In the genomic region with DNA sequence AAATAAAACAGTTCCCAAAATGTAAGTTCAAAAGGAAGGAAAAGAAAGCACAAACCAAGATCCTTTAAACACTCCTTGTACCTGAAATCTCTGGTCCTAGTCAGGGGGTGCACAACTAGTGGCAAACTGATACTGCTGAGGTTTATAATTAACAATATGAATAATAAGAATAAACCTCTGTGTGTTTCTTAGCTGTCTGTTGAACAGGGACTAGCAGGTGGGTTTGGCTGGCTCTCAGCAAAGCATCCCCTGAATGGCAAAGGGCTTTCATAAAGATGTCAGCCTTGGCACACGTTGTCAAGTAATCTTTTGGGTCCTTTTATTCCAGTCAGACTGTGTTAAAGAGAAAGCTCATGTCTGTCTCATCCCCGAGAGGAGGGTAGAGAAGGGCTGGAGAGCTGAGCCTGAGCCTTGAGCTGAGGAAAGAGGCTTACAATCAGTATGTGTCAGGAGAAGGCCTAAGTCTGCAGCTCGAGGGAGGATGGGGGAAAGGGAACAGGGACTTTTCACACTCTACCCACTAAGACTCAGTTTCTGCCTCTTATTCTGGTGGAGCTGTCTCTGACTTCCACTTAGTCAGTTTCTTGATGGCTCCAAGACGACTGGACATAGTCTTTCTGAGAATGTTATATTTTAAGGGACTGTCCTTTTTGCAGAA, we compare ENCODE assay signal across 26 cellular contexts.
DNase-seq lines count a peak whose midpoint lies in the region; ATAC-seq and TF ChIP-seq lines count a peak whose summit lies in the region.
"Had no signal": no experiment of that assay in that cellular context is flagged by ENCODE, and none has a peak within 500 bp of the region (broad histone marks: within the 10 kb centered on the region; RNA-seq: fewer than 3 reads in every experiment).

No MANE protein-coding gene starts in this region.

- H3K4me1 Mint-ChIP-seq in activated naive CD8-positive, alpha-beta T cell treated with anti-CD3 and anti-CD28 coated beads for 36 hours, result peaks cover 34% of the 10 kb centered on the region
- peaks cover 33% of the 10 kb centered on the region for H3K4me1 Mint-ChIP-seq in activated naive CD8-positive, alpha-beta T cell treated with anti-CD3 and anti-CD28 coated beads, Interleukin-2, amount 50 U/mL, for 24 hours
- peaks cover 47% of the 10 kb centered on the region for H3K4me1 Mint-ChIP-seq in central memory CD8-positive, alpha-beta T cell
- peaks cover 58% of the 10 kb centered on the region for H3K4me1 Mint-ChIP-seq in HFFc6 (ENCODE audit: low read depth)
- peaks cover 3 to 30% (median 7%) of the 10 kb centered on the region in 7 donors for H3K4me1 Mint-ChIP-seq in naive thymus-derived CD4-positive, alpha-beta T cell

- H3K4me3 ChIP-seq in naive thymus-derived CD4-positive, alpha-beta T cell (ENCODE audit: low read length), result no peak overlapping the region
- H3K4me3 ChIP-seq: BLaER1, ovary had no signal

- H3K36me3 ChIP-seq in naive thymus-derived CD4-positive, alpha-beta T cell (ENCODE audit: control insufficient read depth in 2 of 3, insufficient read depth in 3 of 3, low read length in 3 of 3), result no peaks in the 10 kb centered on the region
- H3K36me3 ChIP-seq: BLaER1, ovary had no signal

- peaks cover 6% of the 10 kb centered on the region for H3K9me3 Mint-ChIP-seq in activated naive CD8-positive, alpha-beta T cell treated with anti-CD3 and anti-CD28 coated beads for 36 hours
- H3K9me3 Mint-ChIP-seq in activated naive CD8-positive, alpha-beta T cell treated with anti-CD3 and anti-CD28 coated beads, Interleukin-2, amount 50 U/mL, for 24 hours, result no peaks in the 10 kb centered on the region
- no peaks in the 10 kb centered on the region for H3K9me3 Mint-ChIP-seq in central memory CD8-positive, alpha-beta T cell
- no peaks in the 10 kb centered on the region for H3K9me3 Mint-ChIP-seq in HFFc6
- H3K9me3 Mint-ChIP-seq in naive thymus-derived CD4-positive, alpha-beta T cell, result no peaks in the 10 kb centered on the region
- H3K9me3 Mint-ChIP-seq: activated naive CD4-positive, alpha-beta T cell treated with anti-CD3 and anti-CD28 coated beads, Interleukin-2, amount 10 ng/mL, durations not matched to agents 7 days and 5 days; activated T-cell treated with anti-CD3 and anti-CD28 coated beads, Interleukin-2, amount 50 U/mL, for 4 hours; naive B cell had no signal

- no peak overlapping the region for H3K27ac ChIP-seq in naive thymus-derived CD4-positive, alpha-beta T cell (ENCODE audit: low read depth, low read length)
- H3K27ac ChIP-seq: BLaER1, ovary had no signal

- H3K4me1 ChIP-seq in naive thymus-derived CD4-positive, alpha-beta T cell (ENCODE audit: control insufficient read depth in 2 of 2, insufficient read depth in 2 of 2, low read length in 2 of 2), result no peaks in the 10 kb centered on the region
- H3K4me1 ChIP-seq: BLaER1, Caco-2 had no signal

- ATAC-seq in activated naive CD8-positive, alpha-beta T cell treated with anti-CD3 and anti-CD28 coated beads, Interleukin-2, amount 50 U/mL, for 24 hours, result no peak
- ATAC-seq in HG02798 (IDR thresholded peaks at IDR 0.05; ENCODE audit: poor library complexity, unreplicated experiment), result peak; percentile 58
- no peak for ATAC-seq in central memory CD8-positive, alpha-beta T cell (replicated peaks; ENCODE audit: extremely low read depth, poor library complexity, severe bottlenecking)
- ATAC-seq in naive thymus-derived CD4-positive, alpha-beta T cell, result no peak
- ATAC-seq: activated T-cell treated with anti-CD3 and anti-CD28 coated beads, Interleukin-2, amount 50 U/mL, for 4 hours; right cardiac atrium had no signal

- H3K9me3 ChIP-seq in naive thymus-derived CD4-positive, alpha-beta T cell (ENCODE audit: control insufficient read depth in 2 of 3, low read length in 3 of 3), result no peaks in the 10 kb centered on the region
- H3K9me3 ChIP-seq: BLaER1, Caco-2, ovary had no signal

- POLR2A ChIA-PET in naive thymus-derived CD4-positive, alpha-beta T cell (lab: Charles Lee), result no interaction called here

- peak overlapping the region; percentile 39 for H3K27ac Mint-ChIP-seq in activated naive CD8-positive, alpha-beta T cell treated with anti-CD3 and anti-CD28 coated beads for 36 hours
- no peak overlapping the region for H3K27ac Mint-ChIP-seq in activated naive CD8-positive, alpha-beta T cell treated with anti-CD3 and anti-CD28 coated beads, Interleukin-2, amount 50 U/mL, for 24 hours
- H3K27ac Mint-ChIP-seq in central memory CD8-positive, alpha-beta T cell (ENCODE audit: low read depth), result peak overlapping the region; percentile 47
- H3K27ac Mint-ChIP-seq in HFFc6, result no peak overlapping the region
- H3K27ac Mint-ChIP-seq in naive thymus-derived CD4-positive, alpha-beta T cell, result no peak overlapping the region
- H3K27ac Mint-ChIP-seq: activated naive CD4-positive, alpha-beta T cell treated with anti-CD3 and anti-CD28 coated beads, Interleukin-2, amount 10 ng/mL, durations not matched to agents 7 days and 5 days had no signal

- H3K4me3 Mint-ChIP-seq in activated naive CD8-positive, alpha-beta T cell treated with anti-CD3 and anti-CD28 coated beads for 36 hours, result no peak overlapping the region
- H3K4me3 Mint-ChIP-seq in activated naive CD8-positive, alpha-beta T cell treated with anti-CD3 and anti-CD28 coated beads, Interleukin-2, amount 50 U/mL, for 24 hours, result no peak overlapping the region
- H3K4me3 Mint-ChIP-seq in central memory CD8-positive, alpha-beta T cell, result no peak overlapping the region
- no peak overlapping the region for H3K4me3 Mint-ChIP-seq in HFFc6
- H3K4me3 Mint-ChIP-seq in naive thymus-derived CD4-positive, alpha-beta T cell, result no peak overlapping the region
- H3K4me3 Mint-ChIP-seq: activated naive CD4-positive, alpha-beta T cell treated with anti-CD3 and anti-CD28 coated beads, Interleukin-2, amount 10 ng/mL, durations not matched to agents 7 days and 5 days; activated T-cell treated with anti-CD3 and anti-CD28 coated beads, Interleukin-2, amount 50 U/mL, for 4 hours; naive B cell had no signal

- intact Hi-C loops in naive thymus-derived CD4-positive, alpha-beta T cell (cut with micrococcal nuclease), result no loop called here

- no peak for DNase-seq in activated naive CD8-positive, alpha-beta T cell treated with anti-CD3 and anti-CD28 coated beads for 36 hours
- DNase-seq in activated naive CD8-positive, alpha-beta T cell treated with anti-CD3 and anti-CD28 coated beads, Interleukin-2, amount 50 U/mL, for 24 hours, result no peak
- no peak for DNase-seq in central memory CD8-positive, alpha-beta T cell (ENCODE audit: low spot score in 2 of 2)
- DNase-seq in HFFc6 (no peak), NCI-H2107 (lab: John Stamatoyannopoulos, UW) (no peak), NCI-H1436 (lab: John Stamatoyannopoulos, UW) (no peak)
- no peak for DNase-seq in naive thymus-derived CD4-positive, alpha-beta T cell
- DNase-seq: ACHN; activated CD4-positive, alpha-beta T cell treated with anti-CD3 and anti-CD28 coated beads for 1 hour; activated CD8-positive, alpha-beta memory T cell treated with anti-CD3 and anti-CD28 coated beads for 24 hours; activated naive CD4-positive, alpha-beta T cell treated with anti-CD3 and anti-CD28 coated beads, Interleukin-2, amount 10 ng/mL, durations not matched to agents 7 days and 5 days; activated T-cell treated with anti-CD3 and anti-CD28 coated beads, Interleukin-2, amount 50 U/mL, for 4 hours; aorta; Caco-2; KBM-7; mesenchymal stem cell; MM.1S; naive B cell; NCI-H1417 treated with DMSO at 0.1 percent for 48 hours; NCI-H2171; NCI-H526; ovary; right cardiac atrium; SW 1271 had no signal

- H3K27me3 ChIP-seq in naive thymus-derived CD4-positive, alpha-beta T cell (ENCODE audit: control insufficient read depth in 2 of 2, insufficient read depth in 2 of 2, low read length in 2 of 2), result no peaks in the 10 kb centered on the region
- H3K27me3 ChIP-seq: BLaER1, ovary had no signal

- H3K36me3 Mint-ChIP-seq in activated naive CD8-positive, alpha-beta T cell treated with anti-CD3 and anti-CD28 coated beads for 36 hours, result peaks cover 35% of the 10 kb centered on the region
- H3K36me3 Mint-ChIP-seq in activated naive CD8-positive, alpha-beta T cell treated with anti-CD3 and anti-CD28 coated beads, Interleukin-2, amount 50 U/mL, for 24 hours (ENCODE audit: low read depth), result peaks cover 19% of the 10 kb centered on the region
- peaks cover 6% of the 10 kb centered on the region for H3K36me3 Mint-ChIP-seq in central memory CD8-positive, alpha-beta T cell (ENCODE audit: insufficient read depth)
- H3K36me3 Mint-ChIP-seq in HFFc6 (ENCODE audit: low read depth), result peaks cover 17% of the 10 kb centered on the region
- H3K36me3 Mint-ChIP-seq in naive thymus-derived CD4-positive, alpha-beta T cell, result peaks cover 3 to 32% (median 17%) of the 10 kb centered on the region in 5 donors
- H3K36me3 Mint-ChIP-seq: activated naive CD4-positive, alpha-beta T cell treated with anti-CD3 and anti-CD28 coated beads, Interleukin-2, amount 10 ng/mL, durations not matched to agents 7 days and 5 days had no signal

- CTCF ChIA-PET in naive thymus-derived CD4-positive, alpha-beta T cell (lab: Charles Lee), result no interaction called here

- no peaks in the 10 kb centered on the region for H3K27me3 Mint-ChIP-seq in activated naive CD8-positive, alpha-beta T cell treated with anti-CD3 and anti-CD28 coated beads for 36 hours
- no peaks in the 10 kb centered on the region for H3K27me3 Mint-ChIP-seq in activated naive CD8-positive, alpha-beta T cell treated with anti-CD3 and anti-CD28 coated beads, Interleukin-2, amount 50 U/mL, for 24 hours
- H3K27me3 Mint-ChIP-seq in central memory CD8-positive, alpha-beta T cell, result no peaks in the 10 kb centered on the region
- H3K27me3 Mint-ChIP-seq in HFFc6 (ENCODE audit: insufficient read depth), result peaks cover 3% of the 10 kb centered on the region
- no peaks in the 10 kb centered on the region for H3K27me3 Mint-ChIP-seq in naive thymus-derived CD4-positive, alpha-beta T cell
- H3K27me3 Mint-ChIP-seq: activated naive CD4-positive, alpha-beta T cell treated with anti-CD3 and anti-CD28 coated beads, Interleukin-2, amount 10 ng/mL, durations not matched to agents 7 days and 5 days; naive B cell had no signal

- TF ChIP-seq CTCF in HFFc6 (IDR thresholded peaks at IDR 0.05), result no peak

Comparison
In these comparisons a context has a peak if more than half of its experiments do, and no peak if none do; other contexts are left out.
1. H3K27ac Mint-ChIP-seq: peak in activated naive CD8-positive, alpha-beta T cell treated with anti-CD3 and anti-CD28 coated beads for 36 hours (single experiment) and central memory CD8-positive, alpha-beta T cell (single experiment); none in activated naive CD8-positive, alpha-beta T cell treated with anti-CD3 and anti-CD28 coated beads, Interleukin-2, amount 50 U/mL, for 24 hours (single experiment), HFFc6 (single experiment) and naive thymus-derived CD4-positive, alpha-beta T cell (0 of 9).